In the genomic region with DNA sequence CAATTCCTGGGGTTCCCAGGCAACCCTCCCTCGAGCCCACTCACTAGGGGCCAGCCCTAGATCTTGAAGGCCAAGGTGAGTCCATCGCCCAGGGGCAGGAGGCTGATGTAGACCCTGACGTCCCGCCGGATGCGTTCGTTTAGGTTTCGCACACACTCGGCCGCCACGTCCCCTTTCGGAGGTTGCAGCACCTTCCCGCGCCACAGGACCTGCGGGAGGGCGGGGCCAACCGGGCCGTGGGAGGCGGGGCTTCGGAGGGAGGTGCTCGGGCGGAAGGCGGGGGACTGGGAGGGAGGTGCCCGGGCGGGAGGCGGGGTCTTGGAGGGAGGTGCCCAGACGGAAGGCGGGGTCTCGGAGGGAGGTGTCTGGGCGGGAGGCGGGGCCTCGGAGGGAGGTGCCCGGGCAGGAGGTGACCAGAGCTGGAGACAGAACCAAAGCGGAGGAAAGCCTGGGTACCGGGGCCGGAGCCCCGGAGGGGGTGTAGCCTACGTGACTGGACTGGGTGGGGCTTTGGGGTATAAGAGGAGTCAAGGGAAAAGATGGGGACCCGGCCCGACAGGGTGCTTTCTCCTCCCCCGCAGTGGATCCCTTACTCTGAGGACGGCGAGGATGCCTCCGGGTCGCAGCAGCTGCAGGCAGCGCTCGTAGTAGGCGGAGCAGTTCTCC, we compare ENCODE assay signal across 8 cellular contexts. TPM values are rescaled to one million over a fixed set of nuclear protein-coding genes. Genes with fewer than 3 reads are reported as not detected.
DNase-seq lines count a peak whose midpoint lies in the region; ATAC-seq and TF ChIP-seq lines count a peak whose summit lies in the region.

No MANE protein-coding gene starts in this region.

- intact Hi-C loops in cardiac septum (cut with DNase I) = loop anchor here (5.0 to 10.0 kb wide), 2 partner anchors 132 to 409 kb away; a partner anchor contains a TSS
- intact Hi-C loops in posterior cingulate gyrus (cut with DNase I) = loop anchor here (5.0 to 10.0 kb wide), 3 partner anchors 122 to 1349 kb away; a partner anchor contains a TSS

- peak overlapping the region; percentile 55 for H3K9ac ChIP-seq in ES-I3 (ENCODE audit: low read depth, low read length)
- peak overlapping the region; percentile 84 for H3K9ac ChIP-seq in adipocyte (ENCODE audit: low read length)

- H3K4me3 ChIP-seq in adipocyte (ENCODE audit: low read length) = peak overlapping the region; percentile 83
- peak overlapping the region; percentile 61 to 89 (median 74) for H3K4me3 ChIP-seq in upper lobe of left lung

- peaks cover 19% of the 10 kb centered on the region for H3K36me3 ChIP-seq in ES-I3 (ENCODE audit: insufficient read depth, low read length)
- peaks cover 40% of the 10 kb centered on the region for H3K36me3 ChIP-seq in adipocyte (ENCODE audit: control insufficient read depth, insufficient read depth, low read length, severe bottlenecking)
- H3K36me3 ChIP-seq in upper lobe of left lung = peaks cover 0 to 34% (median 14%) of the 10 kb centered on the region in 4 donors

- DNase-seq in HCEC 1CT (peak; percentile 85), MV-4-11 (lab: John Stamatoyannopoulos, UW) (peak; percentile 81), SW480 (ENCODE audit: low spot score) (peak; percentile 91), adipocyte (ENCODE audit: low read depth) (peak; percentile 93), cardiac septum (ENCODE audit: low spot score) (peak; percentile 99), posterior cingulate gyrus (peak; percentile 51 to 96 (median 67)), upper lobe of left lung (peak; percentile 98 to 99)

- TF ChIP-seq EP300 in upper lobe of left lung (IDR thresholded peaks at IDR 0.05) = no peak

- TF ChIP-seq CTCF in upper lobe of left lung (IDR thresholded peaks at IDR 0.05) = peak in 1 of 6 experiments; percentile 25

- peak overlapping the region; percentile 87 to 92 (median 88) for H3K27ac ChIP-seq in upper lobe of left lung

- no peaks in the 10 kb centered on the region for H3K27me3 ChIP-seq in adipocyte (replicated peaks; ENCODE audit: control insufficient read depth, insufficient read depth, low read length)
- no peaks in the 10 kb centered on the region for H3K27me3 ChIP-seq in upper lobe of left lung

- ATAC-seq in upper lobe of left lung (ENCODE audit: low FRiP score in 2 of 2) = peak; percentile 88 to 95

- TF ChIP-seq POLR2A in upper lobe of left lung (IDR thresholded peaks at IDR 0.05) = peak in 3 of 4 donors; percentile 11 to 57 (median 42)

- H3K4me1 ChIP-seq in ES-I3 (ENCODE audit: insufficient read depth, low read length) = peaks cover 7% of the 10 kb centered on the region; the same call in 1 of the 2 replicates
- H3K4me1 ChIP-seq in adipocyte (ENCODE audit: control insufficient read depth, insufficient read depth, low read length) = peaks cover 29% of the 10 kb centered on the region
- peaks cover 23 to 28% (median 26%) of the 10 kb centered on the region in 4 donors for H3K4me1 ChIP-seq in upper lobe of left lung

- H3K9me3 ChIP-seq in ES-I3 (ENCODE audit: control insufficient read depth, insufficient read depth, low read length) (no peaks in the 10 kb centered on the region), adipocyte (ENCODE audit: control insufficient read depth, low read length) (no peaks in the 10 kb centered on the region), upper lobe of left lung (no peaks in the 10 kb centered on the region)

- 4 to 5% methylated on average over 22 to 29 of the region's 48 CpGs for WGBS in upper lobe of left lung, 2 donors

RNA-seq across cellular contexts. Expression of a gene that starts 1.6 kb away (rescaled TPM):
- 29.2 TPM for total RNA-seq in cardiac septum
- 10 to 100 TPM; 28.0 to 56.6 (median 35.6) TPM for total RNA-seq in upper lobe of left lung

RNA-seq across cellular contexts. Expression of a gene that starts 23.6 kb away (rescaled TPM):
- total RNA-seq in cardiac septum (388 TPM), upper lobe of left lung (100 to 1,000 TPM in 3 of 6 donors, 10 to 100 TPM in 3; 54.5 to 137 (median 98.8) TPM)

Comparison
In these comparisons a context has a peak if more than half of its experiments do, and no peak if none do; other contexts are left out.
1. Peak in every context shown above with its lines: DNase-seq, ATAC-seq, H3K4me3 ChIP-seq and H3K27ac ChIP-seq.